ENCODE assay signal across 8 cellular contexts in genomic region chr3:134485620-134486576, GRCh38. TPM values are rescaled to one million over a fixed set of nuclear protein-coding genes. Genes with fewer than 3 reads are reported as not detected.
DNase-seq lines count a peak whose midpoint lies in the region; TF ChIP-seq lines count a peak whose summit lies in the region.

TSS of gene ANAPC13 (minus strand) at chr3:134485985. CDS start at chr3:134482904, 3,081 bp downstream.
TSS of gene CEP63 (plus strand) at chr3:134486057. CDS start at chr3:134495321, 9,264 bp downstream.

- TF ChIP-seq CTCF in H9 (conservative IDR thresholded peaks at IDR 0.05) (no peak), neural cell (IDR thresholded peaks at IDR 0.05; ENCODE audit: poor library complexity, severe bottlenecking) (peak; percentile 33), stomach (IDR thresholded peaks at IDR 0.05) (peak in 1 of 7 experiments; percentile 15)

- H3K27ac ChIP-seq in H9 (ENCODE audit: insufficient read length, low read depth, low read length) (peak within 1 kb of the TSS; percentile 34), neural cell (ENCODE audit: low read length) (peak within 1 kb of the TSS; percentile 97), stomach (peak within 1 kb of the TSS; percentile 89 to 98 (median 97))

- H2BK15ac ChIP-seq in H9 (ENCODE audit: low read depth, low read length), result no peak within 1 kb of the TSS

- H3K4me2 ChIP-seq in H9 (ENCODE audit: insufficient read depth, insufficient read length, low read length), result peak within 1 kb of the TSS; percentile 96
- peak within 1 kb of the TSS; percentile 95 for H3K4me2 ChIP-seq in neural cell (ENCODE audit: low read length)

- H3K27ac Mint-ChIP-seq in H9, result peak within 1 kb of the TSS; percentile 97 to 99 (median 99)

- peaks cover 11% of the 10 kb centered on the region for H3K23me2 ChIP-seq in H9 (ENCODE audit: insufficient read length, low read depth, low read length, poor library complexity, severe bottlenecking)

- H2BK12ac ChIP-seq in H9 (ENCODE audit: insufficient read length, low read depth, low read length), result no peak within 1 kb of the TSS

- no peak within 1 kb of the TSS for H4K8ac ChIP-seq in H9 (replicated peaks; ENCODE audit: insufficient read length, low read depth, low read length)

- peak within 1 kb of the TSS; percentile 85 for H3K4me3 ChIP-seq in MG63
- H3K4me3 ChIP-seq in neural cell (ENCODE audit: low read length), result peak within 1 kb of the TSS; percentile 78
- peak within 1 kb of the TSS; percentile 68 to 91 (median 74) for H3K4me3 ChIP-seq in stomach

- H4K20me1 ChIP-seq in H9 (ENCODE audit: control insufficient read depth, insufficient read depth, insufficient read length) (no peaks in the 10 kb centered on the region), neural cell (ENCODE audit: insufficient read depth) (no peaks in the 10 kb centered on the region)

- H3K36me3 Mint-ChIP-seq in H9 (ENCODE audit: insufficient read depth in 1 of 3, low read depth in 3 of 3), result peaks cover 6 to 33% (median 19%) of the 10 kb centered on the region in 3 experiments

- H2BK120ac ChIP-seq in H9 (ENCODE audit: low read depth, low read length, poor library complexity, severe bottlenecking), result no peak within 1 kb of the TSS

- H3F3A ChIP-seq in neural cell (ENCODE audit: insufficient read depth, low read length, poor library complexity, severe bottlenecking), result no peaks in the 10 kb centered on the region

- H3K4me1 ChIP-seq in H9 (ENCODE audit: insufficient read depth, low read length) (peaks cover 2% of the 10 kb centered on the region; the same call in 1 of the 2 replicates), stomach (peaks cover 26 to 53% (median 44%) of the 10 kb centered on the region in 4 donors)

- TF ChIP-seq EP300 in neural cell (conservative IDR thresholded peaks at IDR 0.05; ENCODE audit: poor library complexity, severe bottlenecking), result peak; percentile 82
- no peak for TF ChIP-seq EP300 in stomach (IDR thresholded peaks at IDR 0.05)

- WGBS in H9 (ENCODE audit: extremely low coverage, insufficient read length, low lambda C conversion rate), result no CpG with 5 or more reads among the region's 87 CpGs
- 0 to 1% (median 0%) methylated on average over 54 to 87 of the region's 87 CpGs for WGBS in stomach, 5 donors

- intact Hi-C loops in stomach (cut with DNase I; ENCODE audit: low total_unique reads), result no loop called here

- no peak within 1 kb of the TSS for H4K5ac ChIP-seq in H9 (ENCODE audit: insufficient read length, low read depth, low read length)

- no peak within 1 kb of the TSS for H2BK5ac ChIP-seq in H9 (ENCODE audit: insufficient read length, low read length)

- no peak within 1 kb of the TSS for H2BK20ac ChIP-seq in H9 (ENCODE audit: low read depth, low read length, poor library complexity, severe bottlenecking)

- H3K4ac ChIP-seq in H9 (ENCODE audit: low read depth, low read length), result no peak within 1 kb of the TSS

- peak; percentile 34 for TF ChIP-seq RAD21 in neural cell (conservative IDR thresholded peaks at IDR 0.05)

- H3K18ac ChIP-seq in H9 (ENCODE audit: insufficient read length, low read depth, low read length), result peak within 1 kb of the TSS; percentile 89

- no peaks in the 10 kb centered on the region for H3K9me3 Mint-ChIP-seq in H9

- no peak within 1 kb of the TSS for H4K91ac ChIP-seq in H9 (ENCODE audit: insufficient read length, low read depth, low read length)

- peak; percentile 100 for DNase-seq in ELR (ENCODE audit: low read depth)
- peak; percentile 97 for DNase-seq in H9
- peak; percentile 98 for DNase-seq in MG63
- DNase-seq in SHP77 treated with DMSO at 0.1 percent for 48 hours (lab: John Stamatoyannopoulos, UW), result peak; percentile 94
- DNase-seq in activated effector memory CD4-positive, alpha-beta T cell treated with anti-CD3 and anti-CD28 coated beads, Interleukin-2, amount 50 U/mL, for 16 hours, result peak; percentile 97
- DNase-seq in fibroblast of the conjunctiva (ENCODE audit: low read depth), result peak; percentile 98
- peak; percentile 93 for DNase-seq in stomach

- H3K79me1 ChIP-seq in H9 (ENCODE audit: insufficient read depth, low read depth, low read length, poor library complexity, severe bottlenecking), result no peaks in the 10 kb centered on the region

- peak in 2 of 4 donors; percentile 16 to 53 for TF ChIP-seq POLR2A in stomach (IDR thresholded peaks at IDR 0.05)

- H2AK5ac ChIP-seq in H9 (ENCODE audit: insufficient read length, low read length), result no peak within 1 kb of the TSS

- no peak within 1 kb of the TSS for H3K23ac ChIP-seq in H9 (ENCODE audit: insufficient read length, low read depth, low read length)

- H3K56ac ChIP-seq in H9 (ENCODE audit: insufficient read length, low read depth, low read length), result no peak within 1 kb of the TSS

- H3K14ac ChIP-seq in H9 (ENCODE audit: insufficient read depth, low read length), result peak within 1 kb of the TSS; percentile 83

- H3K27me3 Mint-ChIP-seq in H9 (ENCODE audit: low read depth), result no peaks in the 10 kb centered on the region

- no peaks in the 10 kb centered on the region for H3K9me2 ChIP-seq in neural cell (ENCODE audit: insufficient read depth, low read length)

- no peak within 1 kb of the TSS for H3T11ph ChIP-seq in H9 (ENCODE audit: low read length)

- H3K9me3 ChIP-seq in H9 (ENCODE audit: control insufficient read depth, low read depth, low read length) (no peaks in the 10 kb centered on the region), MG63 (no peaks in the 10 kb centered on the region), neural cell (ENCODE audit: low read length) (no peaks in the 10 kb centered on the region), stomach (no peaks in the 10 kb centered on the region)

- H3K79me2 ChIP-seq in H9 (ENCODE audit: insufficient read depth, low read length) (no peaks in the 10 kb centered on the region; the same call in 1 of the 2 replicates), neural cell (replicated peaks; ENCODE audit: insufficient read depth, low read length) (peaks cover 31% of the 10 kb centered on the region)

- no peaks in the 10 kb centered on the region for H3K27me3 ChIP-seq in H9 (ENCODE audit: insufficient read depth, low read length)
- no peaks in the 10 kb centered on the region for H3K27me3 ChIP-seq in MG63
- no peaks in the 10 kb centered on the region for H3K27me3 ChIP-seq in neural cell (ENCODE audit: insufficient read depth, low read depth, low read length)
- H3K27me3 ChIP-seq in stomach, result no peaks in the 10 kb centered on the region

- H3K36me3 ChIP-seq in MG63, result peaks cover 39% of the 10 kb centered on the region
- peaks cover 7% of the 10 kb centered on the region for H3K36me3 ChIP-seq in neural cell (ENCODE audit: insufficient read depth, low read length)
- H3K36me3 ChIP-seq in stomach, result peaks cover 8 to 22% (median 19%) of the 10 kb centered on the region in 4 donors

- peaks cover 22 to 24% of the 10 kb centered on the region in 2 experiments for H3K4me1 Mint-ChIP-seq in H9

- H2AFZ ChIP-seq in H9 (ENCODE audit: low read length), result peak within 1 kb of the TSS; percentile 79
- peak within 1 kb of the TSS; percentile 93 for H2AFZ ChIP-seq in neural cell (ENCODE audit: low read depth, low read length)

- H3K9ac ChIP-seq in H9 (ENCODE audit: extremely low read depth, insufficient read length, low read length) (peak within 1 kb of the TSS; percentile 90), neural cell (ENCODE audit: low read length) (peak within 1 kb of the TSS; percentile 94)

- H3K4me3 Mint-ChIP-seq in H9, result peak within 1 kb of the TSS; percentile 96 to 98

TF ChIP-seq in neural cell, 6 proteins besides CTCF, POLR2A, EP300 and RAD21:
- TF ChIP-seq MXI1 (conservative IDR thresholded peaks at IDR 0.05; ENCODE audit: poor library complexity, severe bottlenecking) (peak; percentile 87), SMC3 (conservative IDR thresholded peaks at IDR 0.05; ENCODE audit: poor library complexity) (peak; percentile 13), EZH2 (IDR thresholded peaks at IDR 0.05; ENCODE audit: borderline replicate concordance, insufficient read depth, low read length, poor library complexity, severe bottlenecking) (no peak), REST (IDR thresholded peaks at IDR 0.05; ENCODE audit: borderline replicate concordance) (peak; percentile 59), POLR2AphosphoS5 (IDR thresholded peaks at IDR 0.05) (peak; percentile 90), TAF1 (IDR thresholded peaks at IDR 0.05; ENCODE audit: low read depth) (peak; percentile 74)

RNA-seq across cellular contexts. Expression of gene ANAPC13, which starts in this region (rescaled TPM):
- total RNA-seq in H9 (2021) (40.8 and 42.8 TPM in 2 replicates), stomach (10 to 100 TPM in 4 of 5 donors, 1 to 10 TPM in 1; 3.2 to 73.3 (median 29.9) TPM)
- total RNA-seq in MG63 (2014; rRNA removed; shearing (Covaris generic); ENCODE audit: low replicate concordance), result 121 and 169 TPM in 2 replicates
- polyA plus RNA-seq in neural cell (177 and 178 TPM in 2 replicates), stomach (100 to 1,000 TPM in 1 of 3 donors, 10 to 100 TPM in 2; 57.6 to 130 (median 85.4) TPM)
- polyA minus RNA-seq in neural cell, result 80.6 and 92.1 TPM in 2 replicates

RNA-seq across cellular contexts. Expression of gene CEP63, which starts in this region (rescaled TPM):
- 15.0 and 16.2 TPM in 2 replicates for total RNA-seq in H9 (2021)
- total RNA-seq in MG63 (2014; rRNA removed; shearing (Covaris generic); ENCODE audit: low replicate concordance), result 15.3 and 30.3 TPM in 2 replicates
- 13.3 and 14.1 TPM in 2 replicates for polyA plus RNA-seq in neural cell
- polyA minus RNA-seq in neural cell, result 20.5 and 28.6 TPM in 2 replicates
- 100 to 1,000 TPM in 1 of 5 donors, 10 to 100 TPM in 3, 1 to 10 TPM in 1; 8.1 to 104 (median 47.4) TPM for total RNA-seq in stomach
- 10 to 100 TPM; 12.8 to 16.3 (median 14.7) TPM for polyA plus RNA-seq in stomach

Comparison
In these comparisons a context has a peak if more than half of its experiments do, and no peak if none do; other contexts are left out.
1. Peak in every context shown above with its lines: DNase-seq, H3K4me3 ChIP-seq and H3K27ac ChIP-seq.
2. H3K27ac ChIP-seq: peak in every context shown above with its lines; median percentile 97 in neural cell; 97 in stomach; 34 in H9.